ENCODE assay signal across 14 cellular contexts in genomic region chr22:23012081-23012622, GRCh38. TPM values are rescaled to one million over a fixed set of nuclear protein-coding genes. Genes with fewer than 3 reads are reported as not detected.
DNase-seq lines count a peak whose midpoint lies in the region; ATAC-seq lines count a peak whose summit lies in the region.
"Had no signal": no experiment of that assay in that cellular context is flagged by ENCODE, and none has a peak within 500 bp of the region (broad histone marks: within the 10 kb centered on the region; RNA-seq: fewer than 3 reads in every experiment).

No MANE protein-coding gene starts in this region.

- H3K4me3 Mint-ChIP-seq in T-cell = no peak overlapping the region
- H3K4me3 Mint-ChIP-seq in activated naive CD8-positive, alpha-beta T cell = peak overlapping the region; percentile 9

- CTCF ChIA-PET in T-cell (lab: Charles Lee) = interaction anchor here in 1 of 2 donors (0.6 kb wide), 1 partner anchor 1226 kb away, joined by 4 read pairs; no protein-coding TSS in a partner anchor

- POLR2A ChIA-PET in T-cell (lab: Charles Lee) = no interaction called here

- peaks cover 13 to 36% of the 10 kb centered on the region in 2 donors for H3K27me3 Mint-ChIP-seq in T-cell
- H3K27me3 Mint-ChIP-seq in activated naive CD8-positive, alpha-beta T cell = peaks cover 26% of the 10 kb centered on the region

- H3K36me3 Mint-ChIP-seq in T-cell = no peaks in the 10 kb centered on the region
- peaks cover 2% of the 10 kb centered on the region for H3K36me3 Mint-ChIP-seq in activated naive CD8-positive, alpha-beta T cell
- H3K36me3 Mint-ChIP-seq: CD4-positive, alpha-beta memory T cell had no signal

- ATAC-seq in GM19023 (IDR thresholded peaks at IDR 0.05; ENCODE audit: unreplicated experiment) (peak; percentile 60), T-cell (replicated peaks in 1 of 4) (peak; percentile 83 to 96 (median 90)), GM21825 (IDR thresholded peaks at IDR 0.05; ENCODE audit: unreplicated experiment) (no peak)
- ATAC-seq: HepG2, pancreas had no signal

- H3K9me3 Mint-ChIP-seq in T-cell = no peaks in the 10 kb centered on the region
- H3K9me3 Mint-ChIP-seq in activated naive CD8-positive, alpha-beta T cell (ENCODE audit: low read depth) = no peaks in the 10 kb centered on the region
- H3K9me3 Mint-ChIP-seq: CD4-positive, alpha-beta memory T cell had no signal

- H3K4me1 Mint-ChIP-seq in T-cell = peaks cover 14 to 20% (median 16%) of the 10 kb centered on the region in 3 donors
- peaks cover 26% of the 10 kb centered on the region for H3K4me1 Mint-ChIP-seq in activated naive CD8-positive, alpha-beta T cell (ENCODE audit: low read depth)

- peak in 2 of 34 experiments; percentile 2 to 12 for DNase-seq in T-cell
- peak; percentile 36 to 38 for DNase-seq in stimulated activated CD8-positive, alpha-beta memory T cell treated with anti-CD3 and anti-CD28 coated beads, Interleukin-15, amount 100 ng/mL, for 48 hours (ENCODE audit: low read depth in 2 of 2)
- DNase-seq in mesenteric fat pad (ENCODE audit: low spot score) = no peak
- DNase-seq in germinal center (ENCODE audit: low spot score) = no peak
- DNase-seq: mesendoderm, NCI-H1436, NCI-H526, pancreas, Peyer's patch had no signal

- peak overlapping the region in 1 of 2 donors; percentile 19 for H3K27ac Mint-ChIP-seq in T-cell
- peak overlapping the region; percentile 1 for H3K27ac Mint-ChIP-seq in activated naive CD8-positive, alpha-beta T cell
- H3K27ac Mint-ChIP-seq: CD4-positive, alpha-beta memory T cell had no signal

RNA-seq across cellular contexts. Expression of gene GNAZ, which starts 58.2 kb away (rescaled TPM):
- total RNA-seq in T-cell = 1 to 10 TPM in 4 of 5 donors, under 1 TPM in 1; 0.70 to 1.4 (median 1.3) TPM
- 18.3 TPM for total RNA-seq in mesenteric fat pad

Comparison
In these comparisons a context has a peak if more than half of its experiments do, and no peak if none do; other contexts are left out.
1. DNase-seq: peak in stimulated activated CD8-positive, alpha-beta memory T cell treated with anti-CD3 and anti-CD28 coated beads, Interleukin-15, amount 100 ng/mL, for 48 hours (2 of 2); none in mesenteric fat pad (single experiment) and germinal center (single experiment).